In genomic region chr18:75205760-75206109, GRCh38 we compare ENCODE assay signal across 1 cellular context.
TF ChIP-seq lines count a peak whose summit lies in the region.

No MANE protein-coding gene starts in this region.

TF ChIP-seq in WTC11, 78 proteins besides CTCF, POLR2A, EP300 and RAD21 (continued from another document):
- no peak for TF ChIP-seq NR3C1 (CRISPR knock-in tag; conservative IDR thresholded peaks at IDR 0.05; ENCODE audit: low read depth)
